In the genomic region with DNA sequence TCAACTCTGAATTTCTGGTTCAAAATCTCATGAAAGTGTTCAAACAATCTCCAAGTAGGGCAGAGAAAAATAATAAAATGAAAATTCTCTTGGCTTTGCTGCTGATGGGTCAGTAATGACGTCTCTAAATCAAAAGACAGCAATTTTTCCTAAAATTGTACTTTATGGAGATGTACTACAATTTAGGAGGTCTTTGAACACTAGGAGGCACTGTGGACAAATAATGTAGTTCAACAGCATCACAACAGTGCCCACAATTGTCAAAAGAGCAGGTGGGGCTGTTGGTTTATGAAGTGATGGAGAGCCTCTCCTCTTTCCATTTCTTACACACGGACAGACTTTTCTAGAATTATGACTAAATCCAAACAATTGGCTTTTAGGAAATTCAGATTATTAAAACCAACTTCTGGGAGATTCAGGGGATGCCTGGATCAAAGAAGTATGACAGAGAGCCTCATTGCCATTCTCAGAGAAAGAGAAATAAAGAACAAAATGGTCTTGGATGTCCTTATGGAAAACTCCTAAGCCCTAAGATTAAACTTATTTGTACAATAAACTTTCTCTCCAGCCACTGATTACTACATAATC, we compare ENCODE assay signal across 7 cellular contexts.
A peak's percentile ranks its signal among the peaks of the same experiment; 100 is the strongest.
DNase-seq lines count a peak whose midpoint lies in the region; ATAC-seq lines count a peak whose summit lies in the region.

No MANE protein-coding gene starts in this region.

- no peak for ATAC-seq in HG03039 (IDR thresholded peaks at IDR 0.05; ENCODE audit: unreplicated experiment)

- peak; percentile 73 for DNase-seq in EH (ENCODE audit: low read depth)
- DNase-seq in HuH-7.5 (ENCODE audit: low spot score), result peak; percentile 35
- peak; percentile 26 for DNase-seq in NCI-H82 treated with DMSO at 0.1 percent for 48 hours (lab: John Stamatoyannopoulos, UW; ENCODE audit: unreplicated experiment)
- DNase-seq in astrocyte of the hippocampus (ENCODE audit: low read depth, low spot score), result peak; percentile 79
- peak; percentile 15 for DNase-seq in iPS DF 19.7 (ENCODE audit: low read depth, low spot score)
- peak; percentile 39 for DNase-seq in smooth muscle cell of the brain vasculature (ENCODE audit: low read depth, low spot score)

Comparison
In these comparisons a context has a peak if more than half of its experiments do, and no peak if none do; other contexts are left out.
1. DNase-seq: peak in every context shown above with its lines; median percentile 79 in astrocyte of the hippocampus; 73 in EH; 39 in smooth muscle cell of the brain vasculature; 35 in HuH-7.5; 26 in NCI-H82 treated with DMSO at 0.1 percent for 48 hours; 15 in iPS DF 19.7.